ENCODE assay signal across 1 cellular context in the genomic region with DNA sequence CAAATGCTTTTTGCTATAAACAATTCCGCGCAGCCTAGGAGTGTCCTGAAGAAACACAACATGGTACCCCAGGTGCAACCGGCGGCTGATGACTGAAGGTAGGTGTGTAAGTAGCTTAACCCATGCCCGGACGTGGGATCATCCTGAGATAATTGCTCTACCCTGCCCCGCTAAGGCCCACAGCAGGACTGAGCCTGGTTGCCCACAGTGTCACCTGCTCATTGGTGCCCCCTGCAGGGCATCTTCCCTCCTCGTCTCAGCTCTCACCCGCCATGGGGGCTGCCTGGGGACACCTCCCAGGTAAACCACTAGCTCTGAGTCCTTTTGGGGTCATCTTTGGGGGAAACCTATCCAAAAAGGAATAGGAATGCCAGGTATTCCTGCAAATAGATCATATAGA.
TF ChIP-seq lines count a peak whose summit lies in the region.

No MANE protein-coding gene starts in this region.

TF ChIP-seq in HepG2, 621 proteins besides CTCF, POLR2A, EP300 and RAD21 (continues in another document):
- TF ChIP-seq, protein P1, sequence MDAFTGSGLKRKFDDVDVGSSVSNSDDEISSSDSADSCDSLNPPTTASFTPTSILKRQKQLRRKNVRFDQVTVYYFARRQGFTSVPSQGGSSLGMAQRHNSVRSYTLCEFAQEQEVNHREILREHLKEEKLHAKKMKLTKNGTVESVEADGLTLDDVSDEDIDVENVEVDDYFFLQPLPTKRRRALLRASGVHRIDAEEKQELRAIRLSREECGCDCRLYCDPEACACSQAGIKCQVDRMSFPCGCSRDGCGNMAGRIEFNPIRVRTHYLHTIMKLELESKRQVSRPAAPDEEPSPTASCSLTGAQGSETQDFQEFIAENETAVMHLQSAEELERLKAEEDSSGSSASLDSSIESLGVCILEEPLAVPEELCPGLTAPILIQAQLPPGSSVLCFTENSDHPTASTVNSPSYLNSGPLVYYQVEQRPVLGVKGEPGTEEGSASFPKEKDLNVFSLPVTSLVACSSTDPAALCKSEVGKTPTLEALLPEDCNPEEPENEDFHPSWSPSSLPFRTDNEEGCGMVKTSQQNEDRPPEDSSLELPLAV (CRISPR knock-in tag; conservative IDR thresholded peaks at IDR 0.05; ENCODE audit: low read depth) = no peak
- TF ChIP-seq ZBTB7B (CRISPR knock-in tag; IDR thresholded peaks at IDR 0.05) (no peak; the same call in 1 of the 2 replicates), HOXA3 (CRISPR knock-in tag; IDR thresholded peaks at IDR 0.05) (peak; percentile 25; the same call in 1 of the 2 replicates), CBX5 (CRISPR knock-in tag; IDR thresholded peaks at IDR 0.05; ENCODE audit: borderline replicate concordance) (no peak), ZNF547 (CRISPR knock-in tag; IDR thresholded peaks at IDR 0.05) (no peak), SAFB2 (CRISPR knock-in tag; IDR thresholded peaks at IDR 0.05; ENCODE audit: borderline replicate concordance, low read depth) (no peak), TMF1 (CRISPR knock-in tag; IDR thresholded peaks at IDR 0.05; ENCODE audit: low read depth) (no peak), ZNF614 (CRISPR knock-in tag; IDR thresholded peaks at IDR 0.05; ENCODE audit: borderline replicate concordance) (no peak), SRY (CRISPR knock-in tag; IDR thresholded peaks at IDR 0.05) (no peak), ZNF326 (CRISPR knock-in tag; IDR thresholded peaks at IDR 0.05; ENCODE audit: borderline replicate concordance) (no peak), ZNF446 (CRISPR knock-in tag; IDR thresholded peaks at IDR 0.05) (no peak), REPIN1 (CRISPR knock-in tag; IDR thresholded peaks at IDR 0.05; ENCODE audit: borderline replicate concordance, low read depth) (no peak), SMC3 (IDR thresholded peaks at IDR 0.05; ENCODE audit: low read length) (peak; percentile 65), XRCC5 (optimal IDR thresholded peaks at IDR 0.05; ENCODE audit: low read length) (peak; percentile 79), ZBTB42 (CRISPR knock-in tag; IDR thresholded peaks at IDR 0.05) (no peak), MAZ (IDR thresholded peaks at IDR 0.05; ENCODE audit: borderline replicate concordance, low read depth, low read length) (no peak), MAZ (CRISPR knock-in tag; IDR thresholded peaks at IDR 0.05; ENCODE audit: low read depth) (no peak), RAD51 (IDR thresholded peaks at IDR 0.05; ENCODE audit: borderline replicate concordance) (no peak), MEIS2 (CRISPR knock-in tag; IDR thresholded peaks at IDR 0.05) (no peak), GATA4 (IDR thresholded peaks at IDR 0.05; ENCODE audit: borderline replicate concordance, low read depth) (no peak), NFE2L2 (IDR thresholded peaks at IDR 0.05; ENCODE audit: low read length) (no peak), SCMH1 (CRISPR knock-in tag; IDR thresholded peaks at IDR 0.05; ENCODE audit: borderline replicate concordance) (no peak), PRPF4 (IDR thresholded peaks at IDR 0.05; ENCODE audit: low read depth, low read length, poor library complexity, severe bottlenecking) (no peak)
- TF ChIP-seq, protein P2, sequence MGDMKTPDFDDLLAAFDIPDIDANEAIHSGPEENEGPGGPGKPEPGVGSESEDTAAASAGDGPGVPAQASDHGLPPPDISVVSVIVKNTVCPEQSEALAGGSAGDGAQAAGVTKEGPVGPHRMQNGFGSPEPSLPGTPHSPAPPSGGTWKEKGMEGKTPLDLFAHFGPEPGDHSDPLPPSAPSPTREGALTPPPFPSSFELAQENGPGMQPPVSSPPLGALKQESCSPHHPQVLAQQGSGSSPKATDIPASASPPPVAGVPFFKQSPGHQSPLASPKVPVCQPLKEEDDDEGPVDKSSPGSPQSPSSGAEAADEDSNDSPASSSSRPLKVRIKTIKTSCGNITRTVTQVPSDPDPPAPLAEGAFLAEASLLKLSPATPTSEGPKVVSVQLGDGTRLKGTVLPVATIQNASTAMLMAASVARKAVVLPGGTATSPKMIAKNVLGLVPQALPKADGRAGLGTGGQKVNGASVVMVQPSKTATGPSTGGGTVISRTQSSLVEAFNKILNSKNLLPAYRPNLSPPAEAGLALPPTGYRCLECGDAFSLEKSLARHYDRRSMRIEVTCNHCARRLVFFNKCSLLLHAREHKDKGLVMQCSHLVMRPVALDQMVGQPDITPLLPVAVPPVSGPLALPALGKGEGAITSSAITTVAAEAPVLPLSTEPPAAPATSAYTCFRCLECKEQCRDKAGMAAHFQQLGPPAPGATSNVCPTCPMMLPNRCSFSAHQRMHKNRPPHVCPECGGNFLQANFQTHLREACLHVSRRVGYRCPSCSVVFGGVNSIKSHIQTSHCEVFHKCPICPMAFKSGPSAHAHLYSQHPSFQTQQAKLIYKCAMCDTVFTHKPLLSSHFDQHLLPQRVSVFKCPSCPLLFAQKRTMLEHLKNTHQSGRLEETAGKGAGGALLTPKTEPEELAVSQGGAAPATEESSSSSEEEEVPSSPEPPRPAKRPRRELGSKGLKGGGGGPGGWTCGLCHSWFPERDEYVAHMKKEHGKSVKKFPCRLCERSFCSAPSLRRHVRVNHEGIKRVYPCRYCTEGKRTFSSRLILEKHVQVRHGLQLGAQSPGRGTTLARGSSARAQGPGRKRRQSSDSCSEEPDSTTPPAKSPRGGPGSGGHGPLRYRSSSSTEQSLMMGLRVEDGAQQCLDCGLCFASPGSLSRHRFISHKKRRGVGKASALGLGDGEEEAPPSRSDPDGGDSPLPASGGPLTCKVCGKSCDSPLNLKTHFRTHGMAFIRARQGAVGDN (CRISPR knock-in tag; IDR thresholded peaks at IDR 0.05) = peak; percentile 50
- TF ChIP-seq, protein P3, sequence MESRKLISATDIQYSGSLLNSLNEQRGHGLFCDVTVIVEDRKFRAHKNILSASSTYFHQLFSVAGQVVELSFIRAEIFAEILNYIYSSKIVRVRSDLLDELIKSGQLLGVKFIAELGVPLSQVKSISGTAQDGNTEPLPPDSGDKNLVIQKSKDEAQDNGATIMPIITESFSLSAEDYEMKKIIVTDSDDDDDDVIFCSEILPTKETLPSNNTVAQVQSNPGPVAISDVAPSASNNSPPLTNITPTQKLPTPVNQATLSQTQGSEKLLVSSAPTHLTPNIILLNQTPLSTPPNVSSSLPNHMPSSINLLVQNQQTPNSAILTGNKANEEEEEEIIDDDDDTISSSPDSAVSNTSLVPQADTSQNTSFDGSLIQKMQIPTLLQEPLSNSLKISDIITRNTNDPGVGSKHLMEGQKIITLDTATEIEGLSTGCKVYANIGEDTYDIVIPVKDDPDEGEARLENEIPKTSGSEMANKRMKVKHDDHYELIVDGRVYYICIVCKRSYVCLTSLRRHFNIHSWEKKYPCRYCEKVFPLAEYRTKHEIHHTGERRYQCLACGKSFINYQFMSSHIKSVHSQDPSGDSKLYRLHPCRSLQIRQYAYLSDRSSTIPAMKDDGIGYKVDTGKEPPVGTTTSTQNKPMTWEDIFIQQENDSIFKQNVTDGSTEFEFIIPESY (CRISPR knock-in tag; IDR thresholded peaks at IDR 0.05) = peak; percentile 99
- TF ChIP-seq, protein P4, sequence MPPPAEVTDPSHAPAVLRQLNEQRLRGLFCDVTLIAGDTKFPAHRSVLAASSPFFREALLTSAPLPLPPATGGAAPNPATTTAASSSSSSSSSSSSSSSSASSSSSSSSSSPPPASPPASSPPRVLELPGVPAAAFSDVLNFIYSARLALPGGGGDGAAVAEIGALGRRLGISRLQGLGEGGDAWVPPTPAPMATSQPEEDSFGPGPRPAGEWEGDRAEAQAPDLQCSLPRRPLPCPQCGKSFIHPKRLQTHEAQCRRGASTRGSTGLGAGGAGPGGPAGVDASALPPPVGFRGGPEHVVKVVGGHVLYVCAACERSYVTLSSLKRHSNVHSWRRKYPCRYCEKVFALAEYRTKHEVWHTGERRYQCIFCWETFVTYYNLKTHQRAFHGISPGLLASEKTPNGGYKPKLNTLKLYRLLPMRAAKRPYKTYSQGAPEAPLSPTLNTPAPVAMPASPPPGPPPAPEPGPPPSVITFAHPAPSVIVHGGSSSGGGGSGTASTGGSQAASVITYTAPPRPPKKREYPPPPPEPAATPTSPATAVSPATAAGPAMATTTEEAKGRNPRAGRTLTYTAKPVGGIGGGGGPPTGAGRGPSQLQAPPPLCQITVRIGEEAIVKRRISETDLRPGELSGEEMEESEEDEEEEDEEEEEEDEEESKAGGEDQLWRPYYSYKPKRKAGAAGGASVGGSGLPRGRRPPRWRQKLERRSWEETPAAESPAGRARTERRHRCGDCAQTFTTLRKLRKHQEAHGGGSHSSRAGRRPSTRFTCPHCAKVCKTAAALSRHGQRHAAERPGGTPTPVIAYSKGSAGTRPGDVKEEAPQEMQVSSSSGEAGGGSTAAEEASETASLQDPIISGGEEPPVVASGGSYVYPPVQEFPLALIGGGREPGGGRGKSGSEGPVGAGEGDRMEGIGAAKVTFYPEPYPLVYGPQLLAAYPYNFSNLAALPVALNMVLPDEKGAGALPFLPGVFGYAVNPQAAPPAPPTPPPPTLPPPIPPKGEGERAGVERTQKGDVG (CRISPR knock-in tag; IDR thresholded peaks at IDR 0.05; ENCODE audit: borderline replicate concordance) = 0 out of 2 replicates have a peak, but pooled peaks have one; percentile 62
- TF ChIP-seq, protein P5, sequence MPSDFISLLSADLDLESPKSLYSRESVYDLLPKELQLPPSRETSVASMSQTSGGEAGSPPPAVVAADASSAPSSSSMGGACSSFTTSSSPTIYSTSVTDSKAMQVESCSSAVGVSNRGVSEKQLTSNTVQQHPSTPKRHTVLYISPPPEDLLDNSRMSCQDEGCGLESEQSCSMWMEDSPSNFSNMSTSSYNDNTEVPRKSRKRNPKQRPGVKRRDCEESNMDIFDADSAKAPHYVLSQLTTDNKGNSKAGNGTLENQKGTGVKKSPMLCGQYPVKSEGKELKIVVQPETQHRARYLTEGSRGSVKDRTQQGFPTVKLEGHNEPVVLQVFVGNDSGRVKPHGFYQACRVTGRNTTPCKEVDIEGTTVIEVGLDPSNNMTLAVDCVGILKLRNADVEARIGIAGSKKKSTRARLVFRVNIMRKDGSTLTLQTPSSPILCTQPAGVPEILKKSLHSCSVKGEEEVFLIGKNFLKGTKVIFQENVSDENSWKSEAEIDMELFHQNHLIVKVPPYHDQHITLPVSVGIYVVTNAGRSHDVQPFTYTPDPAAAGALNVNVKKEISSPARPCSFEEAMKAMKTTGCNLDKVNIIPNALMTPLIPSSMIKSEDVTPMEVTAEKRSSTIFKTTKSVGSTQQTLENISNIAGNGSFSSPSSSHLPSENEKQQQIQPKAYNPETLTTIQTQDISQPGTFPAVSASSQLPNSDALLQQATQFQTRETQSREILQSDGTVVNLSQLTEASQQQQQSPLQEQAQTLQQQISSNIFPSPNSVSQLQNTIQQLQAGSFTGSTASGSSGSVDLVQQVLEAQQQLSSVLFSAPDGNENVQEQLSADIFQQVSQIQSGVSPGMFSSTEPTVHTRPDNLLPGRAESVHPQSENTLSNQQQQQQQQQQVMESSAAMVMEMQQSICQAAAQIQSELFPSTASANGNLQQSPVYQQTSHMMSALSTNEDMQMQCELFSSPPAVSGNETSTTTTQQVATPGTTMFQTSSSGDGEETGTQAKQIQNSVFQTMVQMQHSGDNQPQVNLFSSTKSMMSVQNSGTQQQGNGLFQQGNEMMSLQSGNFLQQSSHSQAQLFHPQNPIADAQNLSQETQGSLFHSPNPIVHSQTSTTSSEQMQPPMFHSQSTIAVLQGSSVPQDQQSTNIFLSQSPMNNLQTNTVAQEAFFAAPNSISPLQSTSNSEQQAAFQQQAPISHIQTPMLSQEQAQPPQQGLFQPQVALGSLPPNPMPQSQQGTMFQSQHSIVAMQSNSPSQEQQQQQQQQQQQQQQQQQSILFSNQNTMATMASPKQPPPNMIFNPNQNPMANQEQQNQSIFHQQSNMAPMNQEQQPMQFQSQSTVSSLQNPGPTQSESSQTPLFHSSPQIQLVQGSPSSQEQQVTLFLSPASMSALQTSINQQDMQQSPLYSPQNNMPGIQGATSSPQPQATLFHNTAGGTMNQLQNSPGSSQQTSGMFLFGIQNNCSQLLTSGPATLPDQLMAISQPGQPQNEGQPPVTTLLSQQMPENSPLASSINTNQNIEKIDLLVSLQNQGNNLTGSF (CRISPR knock-in tag; IDR thresholded peaks at IDR 0.05) = no peak
- TF ChIP-seq, protein P6, sequence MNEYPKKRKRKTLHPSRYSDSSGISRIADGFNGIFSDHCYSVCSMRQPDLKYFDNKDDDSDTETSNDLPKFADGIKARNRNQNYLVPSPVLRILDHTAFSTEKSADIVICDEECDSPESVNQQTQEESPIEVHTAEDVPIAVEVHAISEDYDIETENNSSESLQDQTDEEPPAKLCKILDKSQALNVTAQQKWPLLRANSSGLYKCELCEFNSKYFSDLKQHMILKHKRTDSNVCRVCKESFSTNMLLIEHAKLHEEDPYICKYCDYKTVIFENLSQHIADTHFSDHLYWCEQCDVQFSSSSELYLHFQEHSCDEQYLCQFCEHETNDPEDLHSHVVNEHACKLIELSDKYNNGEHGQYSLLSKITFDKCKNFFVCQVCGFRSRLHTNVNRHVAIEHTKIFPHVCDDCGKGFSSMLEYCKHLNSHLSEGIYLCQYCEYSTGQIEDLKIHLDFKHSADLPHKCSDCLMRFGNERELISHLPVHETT (CRISPR knock-in tag; conservative IDR thresholded peaks at IDR 0.05) = no peak
- TF ChIP-seq, protein P7, sequence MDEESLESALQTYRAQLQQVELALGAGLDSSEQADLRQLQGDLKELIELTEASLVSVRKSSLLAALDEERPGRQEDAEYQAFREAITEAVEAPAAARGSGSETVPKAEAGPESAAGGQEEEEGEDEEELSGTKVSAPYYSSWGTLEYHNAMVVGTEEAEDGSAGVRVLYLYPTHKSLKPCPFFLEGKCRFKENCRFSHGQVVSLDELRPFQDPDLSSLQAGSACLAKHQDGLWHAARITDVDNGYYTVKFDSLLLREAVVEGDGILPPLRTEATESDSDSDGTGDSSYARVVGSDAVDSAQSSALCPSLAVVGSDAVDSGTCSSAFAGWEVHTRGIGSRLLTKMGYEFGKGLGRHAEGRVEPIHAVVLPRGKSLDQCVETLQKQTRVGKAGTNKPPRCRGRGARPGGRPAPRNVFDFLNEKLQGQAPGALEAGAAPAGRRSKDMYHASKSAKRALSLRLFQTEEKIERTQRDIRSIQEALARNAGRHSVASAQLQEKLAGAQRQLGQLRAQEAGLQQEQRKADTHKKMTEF (CRISPR knock-in tag; IDR thresholded peaks at IDR 0.05) = no peak
- TF ChIP-seq, protein P8, sequence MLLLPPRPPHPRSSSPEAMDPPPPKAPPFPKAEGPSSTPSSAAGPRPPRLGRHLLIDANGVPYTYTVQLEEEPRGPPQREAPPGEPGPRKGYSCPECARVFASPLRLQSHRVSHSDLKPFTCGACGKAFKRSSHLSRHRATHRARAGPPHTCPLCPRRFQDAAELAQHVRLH (CRISPR knock-in tag; IDR thresholded peaks at IDR 0.05; ENCODE audit: borderline replicate concordance, low read depth) = no peak
- TF ChIP-seq, protein P9, sequence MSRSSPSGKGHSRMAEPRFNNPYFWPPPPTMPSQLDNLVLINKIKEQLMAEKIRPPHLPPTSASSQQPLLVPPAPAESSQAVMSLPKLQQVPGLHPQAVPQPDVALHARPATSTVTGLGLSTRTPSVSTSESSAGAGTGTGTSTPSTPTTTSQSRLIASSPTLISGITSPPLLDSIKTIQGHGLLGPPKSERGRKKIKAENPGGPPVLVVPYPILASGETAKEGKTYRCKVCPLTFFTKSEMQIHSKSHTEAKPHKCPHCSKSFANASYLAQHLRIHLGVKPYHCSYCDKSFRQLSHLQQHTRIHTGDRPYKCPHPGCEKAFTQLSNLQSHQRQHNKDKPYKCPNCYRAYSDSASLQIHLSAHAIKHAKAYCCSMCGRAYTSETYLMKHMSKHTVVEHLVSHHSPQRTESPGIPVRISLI (CRISPR knock-in tag; IDR thresholded peaks at IDR 0.05; ENCODE audit: borderline replicate concordance) = no peak
